ENCODE assay signal across 8 cellular contexts in the genomic region with DNA sequence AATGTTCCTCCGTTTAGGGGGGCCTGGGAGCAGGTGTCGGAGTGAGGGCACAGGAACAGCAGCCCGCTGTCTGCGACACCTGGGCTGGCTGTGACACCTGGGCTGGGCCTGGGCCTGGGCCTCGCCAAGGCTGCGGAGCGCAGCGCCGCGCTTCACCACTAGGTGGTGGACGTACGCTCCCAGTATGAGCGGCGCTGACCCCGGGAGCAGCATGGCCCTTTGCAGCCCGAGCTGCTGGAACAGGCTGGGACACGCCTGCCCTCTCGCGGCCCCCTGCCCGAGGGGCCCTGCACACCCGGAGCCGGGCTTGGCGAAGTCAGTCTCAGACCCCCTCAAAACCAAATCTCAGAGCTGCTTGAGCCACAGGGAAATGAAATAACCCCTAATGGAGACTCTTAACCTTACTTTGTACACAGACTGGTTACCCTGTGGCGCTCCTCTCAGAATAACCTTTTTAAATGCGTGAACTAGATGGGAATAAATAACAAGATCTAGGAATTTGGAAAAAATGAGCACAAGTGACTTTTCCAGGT. TPM values are rescaled to one million over a fixed set of nuclear protein-coding genes. Genes with fewer than 3 reads are reported as not detected.
DNase-seq lines count a peak whose midpoint lies in the region; ATAC-seq and TF ChIP-seq lines count a peak whose summit lies in the region.

No MANE protein-coding gene starts in this region.

- H3K36me3 ChIP-seq in KMS-11 (ENCODE audit: insufficient read depth) (no peaks in the 10 kb centered on the region), SJCRH30 (no peaks in the 10 kb centered on the region), gastroesophageal sphincter (no peaks in the 10 kb centered on the region)

- H3K9me3 ChIP-seq in SJCRH30 (replicated peaks) (no peaks in the 10 kb centered on the region), gastroesophageal sphincter (no peaks in the 10 kb centered on the region)

- peak; percentile 98 for ATAC-seq in GM21825 (IDR thresholded peaks at IDR 0.05; ENCODE audit: unreplicated experiment)
- peak; percentile 92 for ATAC-seq in gastroesophageal sphincter

- H3K4me3 ChIP-seq in KMS-11 (IDR thresholded peaks at IDR 0.05; ENCODE audit: insufficient read depth, low read depth, low read length) (no peak overlapping the region), SJCRH30 (no peak overlapping the region), gastroesophageal sphincter (no peak overlapping the region)

- TF ChIP-seq CTCF in KMS-11 (conservative IDR thresholded peaks at IDR 0.05; ENCODE audit: low read depth, low read length) = peak; percentile 90
- TF ChIP-seq CTCF in gastroesophageal sphincter (IDR thresholded peaks at IDR 0.05) = peak; percentile 89 to 95 (median 90)

- no peaks in the 10 kb centered on the region for H3K27me3 ChIP-seq in KMS-11 (ENCODE audit: insufficient read depth, low read depth)
- no peaks in the 10 kb centered on the region for H3K27me3 ChIP-seq in SJCRH30
- no peaks in the 10 kb centered on the region for H3K27me3 ChIP-seq in gastroesophageal sphincter

- H3K4me2 ChIP-seq in KMS-11 = peak overlapping the region; percentile 50; the same call in 1 of the 2 replicates

- no peak for TF ChIP-seq EP300 in gastroesophageal sphincter (IDR thresholded peaks at IDR 0.05)

- TF ChIP-seq POLR2A in gastroesophageal sphincter (IDR thresholded peaks at IDR 0.05) = no peak

- H3K4me1 ChIP-seq in KMS-11 (ENCODE audit: low read depth, poor library complexity, severe bottlenecking) (no peaks in the 10 kb centered on the region), SJCRH30 (no peaks in the 10 kb centered on the region), gastroesophageal sphincter (peaks cover 0 to 7% (median 0%) of the 10 kb centered on the region in 3 donors)

- DNase-seq in EL (peak; percentile 66), SJCRH30 (peak; percentile 75 to 76), activated gamma-delta T cell (lab: John Stamatoyannopoulos, UW) (peak; percentile 28), occipital lobe (lab: John Stamatoyannopoulos, UW) (peak; percentile 39)

- no peak overlapping the region for H3K9ac ChIP-seq in KMS-11

- peak overlapping the region; percentile 91 for H2AFZ ChIP-seq in KMS-11 (ENCODE audit: low read depth)

- H3K27ac ChIP-seq in KMS-11 = no peak overlapping the region
- H3K27ac ChIP-seq in SJCRH30 = no peak overlapping the region
- no peak overlapping the region for H3K27ac ChIP-seq in gastroesophageal sphincter
- peak overlapping the region; percentile 44 for H3K27ac ChIP-seq in temporal lobe (ENCODE audit: low read depth, low read length)

- H4K20me1 ChIP-seq in KMS-11 (ENCODE audit: insufficient read depth) = no peaks in the 10 kb centered on the region

- H3K79me2 ChIP-seq in KMS-11 (ENCODE audit: insufficient read depth, low read depth) = no peaks in the 10 kb centered on the region

- WGBS in gastroesophageal sphincter (ENCODE audit: low coverage in 1 of 2), 2 donors = 26 to 51% methylated on average over 2 to 5 of the region's 25 CpGs

RNA-seq across cellular contexts. Expression of a gene that starts 38.6 kb away (rescaled TPM):
- total RNA-seq in SJCRH30 (2014; rRNA removed; shearing (Covaris generic)) = not detected in 2 replicates
- total RNA-seq in gastroesophageal sphincter = 1 to 10 TPM in 1 of 4 donors, under 1 TPM in 2, not detected in 1; 0.27 to 2.2 (median 0.31) TPM
- 0.16 TPM for total RNA-seq in occipital lobe
- 0.49 TPM for total RNA-seq in temporal lobe
